In the genomic region with DNA sequence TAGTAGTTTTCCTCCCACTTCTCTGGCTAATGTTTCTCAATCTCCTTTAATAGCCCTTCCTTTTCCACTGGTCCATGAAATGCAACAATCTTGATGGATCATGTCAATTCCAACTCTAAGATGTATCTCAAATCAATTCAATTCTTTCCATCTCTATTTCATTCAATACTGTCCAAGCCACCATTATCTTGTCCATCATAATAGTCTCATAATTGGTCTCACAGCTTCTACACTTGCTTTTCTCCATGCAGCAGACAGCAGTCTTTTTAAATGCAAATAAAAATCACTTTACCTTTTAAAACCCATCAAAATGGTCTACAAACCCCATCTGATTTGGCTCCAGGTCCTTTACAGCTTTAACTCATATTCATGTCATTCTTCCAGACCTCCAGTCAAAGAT, we compare ENCODE assay signal across 30 cellular contexts.
DNase-seq lines count a peak whose midpoint lies in the region; ATAC-seq and TF ChIP-seq lines count a peak whose summit lies in the region.
"Had no signal": no experiment of that assay in that cellular context is flagged by ENCODE, and none has a peak within 500 bp of the region (broad histone marks: within the 10 kb centered on the region; RNA-seq: fewer than 3 reads in every experiment).

No MANE protein-coding gene starts in this region.

- H2BK20ac ChIP-seq in H9 (ENCODE audit: low read depth, low read length, poor library complexity, severe bottlenecking): no peak overlapping the region

- H2BK120ac ChIP-seq in H9 (ENCODE audit: low read depth, low read length, poor library complexity, severe bottlenecking): no peak overlapping the region

- TF ChIP-seq RAD21 in neural cell (conservative IDR thresholded peaks at IDR 0.05): no peak

- H3K4me1 ChIP-seq in naive thymus-derived CD4-positive, alpha-beta T cell (ENCODE audit: control insufficient read depth in 2 of 2, insufficient read depth in 2 of 2, low read length in 2 of 2): no peaks in the 10 kb centered on the region
- H3K4me1 ChIP-seq in H9 (ENCODE audit: insufficient read depth, low read length): no peaks in the 10 kb centered on the region
- H3K4me1 ChIP-seq: A549, BE2C, BLaER1, Caco-2 had no signal

- no peak overlapping the region for H2BK5ac ChIP-seq in H9 (ENCODE audit: insufficient read length, low read length)

- H4K20me1 ChIP-seq in neural cell (ENCODE audit: insufficient read depth) (no peaks in the 10 kb centered on the region), H9 (ENCODE audit: control insufficient read depth, insufficient read depth, insufficient read length) (no peaks in the 10 kb centered on the region)
- H4K20me1 ChIP-seq: BLaER1; BLaER1 treated with 17β-estradiol and CSF1 and Interleukin-3, amounts not matched to agents 10 nM and 100 nM had no signal

- no peaks in the 10 kb centered on the region for H3K9me2 ChIP-seq in neural cell (ENCODE audit: insufficient read depth, low read length)

- H2BK12ac ChIP-seq in H9 (ENCODE audit: insufficient read length, low read depth, low read length): no peak overlapping the region

- H3K4me3 ChIP-seq in neural cell (ENCODE audit: low read length): no peak overlapping the region
- no peak overlapping the region for H3K4me3 ChIP-seq in naive thymus-derived CD4-positive, alpha-beta T cell (ENCODE audit: low read length)
- H3K4me3 ChIP-seq: A549; BLaER1; BLaER1 treated with 17β-estradiol and CSF1 and Interleukin-3, amounts not matched to agents 10 nM and 100 nM had no signal

- H3K27ac ChIP-seq in 22Rv1: peak overlapping the region; percentile 28
- peak overlapping the region; percentile 24 for H3K27ac ChIP-seq in neural cell (ENCODE audit: low read length)
- H3K27ac ChIP-seq in naive thymus-derived CD4-positive, alpha-beta T cell (ENCODE audit: low read depth, low read length): no peak overlapping the region
- H3K27ac ChIP-seq in H9 (ENCODE audit: insufficient read length, low read depth, low read length): no peak overlapping the region
- H3K27ac ChIP-seq: A549; BLaER1; BLaER1 treated with 17β-estradiol and CSF1 and Interleukin-3, amounts not matched to agents 10 nM and 100 nM; C4-2B had no signal

- H3K27me3 Mint-ChIP-seq in naive thymus-derived CD4-positive, alpha-beta T cell: peaks cover 6 to 10% (median 7%) of the 10 kb centered on the region in 5 donors
- no peaks in the 10 kb centered on the region for H3K27me3 Mint-ChIP-seq in H9 (ENCODE audit: low read depth)
- H3K27me3 Mint-ChIP-seq: CD4-positive, alpha-beta T cell had no signal

- H3K14ac ChIP-seq in H9 (ENCODE audit: insufficient read depth, low read length): no peak overlapping the region

- H3K9ac ChIP-seq in neural cell (ENCODE audit: low read length) (no peak overlapping the region), H9 (ENCODE audit: extremely low read depth, insufficient read length, low read length) (no peak overlapping the region)
- H3K9ac ChIP-seq: BLaER1; BLaER1 treated with 17β-estradiol and CSF1 and Interleukin-3, amounts not matched to agents 10 nM and 100 nM had no signal

- H3K4me2 ChIP-seq in neural cell (ENCODE audit: low read length) (no peak overlapping the region), H9 (ENCODE audit: insufficient read depth, insufficient read length, low read length) (no peak overlapping the region)
- H3K4me2 ChIP-seq: A549; BLaER1; BLaER1 treated with 17β-estradiol and CSF1 and Interleukin-3, amounts not matched to agents 10 nM and 100 nM had no signal

- no peak overlapping the region for H3K4ac ChIP-seq in H9 (ENCODE audit: low read depth, low read length)

- no peak overlapping the region for H3T11ph ChIP-seq in H9 (ENCODE audit: low read length)

- H3K56ac ChIP-seq in H9 (ENCODE audit: insufficient read length, low read depth, low read length): no peak overlapping the region

- DNase-seq in naive thymus-derived CD4-positive, alpha-beta T cell: no peak
- DNase-seq in H9: no peak
- DNase-seq: 8988T; ACHN; AML-193; BE2C; C1 segment of cervical spinal cord; Caco-2; Calu3; CD4-positive, alpha-beta memory T cell; CD4-positive, alpha-beta T cell; CD4-positive, CD25-positive, alpha-beta regulatory T cell; CD8-positive, alpha-beta memory T cell; CD8-positive, alpha-beta T cell; COR-L47; DMS 273 treated with DMSO at 0.1 percent for 48 hours; DMS153; DMS53; DMS79; DMS79 treated with DMSO at 0.1 percent for 48 hours; DND-41; EL had no signal

- H4K8ac ChIP-seq in H9 (replicated peaks; ENCODE audit: insufficient read length, low read depth, low read length): no peak overlapping the region

- H3F3A ChIP-seq in neural cell (ENCODE audit: insufficient read depth, low read length, poor library complexity, severe bottlenecking): peaks cover 5% of the 10 kb centered on the region

- no peak overlapping the region for H4K91ac ChIP-seq in H9 (ENCODE audit: insufficient read length, low read depth, low read length)

- CTCF ChIA-PET in naive thymus-derived CD4-positive, alpha-beta T cell (lab: Charles Lee): no interaction called here

- no peaks in the 10 kb centered on the region for H3K79me2 ChIP-seq in neural cell (replicated peaks; ENCODE audit: insufficient read depth, low read length)
- no peaks in the 10 kb centered on the region for H3K79me2 ChIP-seq in H9 (ENCODE audit: insufficient read depth, low read length)

- H3K9me3 Mint-ChIP-seq in naive thymus-derived CD4-positive, alpha-beta T cell: peaks cover 0 to 4% (median 0%) of the 10 kb centered on the region in 11 donors
- H3K9me3 Mint-ChIP-seq in H9: no peaks in the 10 kb centered on the region
- H3K9me3 Mint-ChIP-seq: CD4-positive, alpha-beta T cell; CD8-positive, alpha-beta memory T cell; CD8-positive, alpha-beta T cell had no signal

- ATAC-seq in naive thymus-derived CD4-positive, alpha-beta T cell: no peak
- ATAC-seq: A549; CD8-positive, alpha-beta T cell had no signal

- intact Hi-C loops in naive thymus-derived CD4-positive, alpha-beta T cell (cut with micrococcal nuclease): no loop called here

- no peak overlapping the region for H4K5ac ChIP-seq in H9 (ENCODE audit: insufficient read length, low read depth, low read length)

- H3K18ac ChIP-seq in H9 (ENCODE audit: insufficient read length, low read depth, low read length): no peak overlapping the region

- H3K23me2 ChIP-seq in H9 (ENCODE audit: insufficient read length, low read depth, low read length, poor library complexity, severe bottlenecking): no peaks in the 10 kb centered on the region

- H3K27me3 ChIP-seq in neural cell (ENCODE audit: insufficient read depth, low read depth, low read length) (no peaks in the 10 kb centered on the region), H9 (ENCODE audit: insufficient read depth, low read length) (no peaks in the 10 kb centered on the region)
- H3K27me3 ChIP-seq in naive thymus-derived CD4-positive, alpha-beta T cell (ENCODE audit: control insufficient read depth in 2 of 2, insufficient read depth in 2 of 2, low read length in 2 of 2): no peaks in the 10 kb centered on the region
- H3K27me3 ChIP-seq: BE2C; BLaER1; BLaER1 treated with 17β-estradiol and CSF1 and Interleukin-3, amounts not matched to agents 10 nM and 100 nM had no signal

- H3K4me3 Mint-ChIP-seq in naive thymus-derived CD4-positive, alpha-beta T cell: no peak overlapping the region
- H3K4me3 Mint-ChIP-seq in H9: no peak overlapping the region
- H3K4me3 Mint-ChIP-seq: B cell; CD14-positive monocyte; CD4-positive, alpha-beta memory T cell; CD4-positive, alpha-beta T cell; CD4-positive, CD25-positive, alpha-beta regulatory T cell; CD8-positive, alpha-beta memory T cell; CD8-positive, alpha-beta T cell had no signal

- H3K27ac Mint-ChIP-seq in naive thymus-derived CD4-positive, alpha-beta T cell: no peak overlapping the region
- no peak overlapping the region for H3K27ac Mint-ChIP-seq in H9
- H3K27ac Mint-ChIP-seq: B cell; CD14-positive monocyte; CD4-positive, alpha-beta memory T cell; CD4-positive, alpha-beta T cell; CD4-positive, CD25-positive, alpha-beta regulatory T cell; CD8-positive, alpha-beta memory T cell; CD8-positive, alpha-beta T cell had no signal

- peak; percentile 93 for TF ChIP-seq EP300 in neural cell (conservative IDR thresholded peaks at IDR 0.05; ENCODE audit: poor library complexity, severe bottlenecking)

- POLR2A ChIA-PET in naive thymus-derived CD4-positive, alpha-beta T cell (lab: Charles Lee): no interaction called here

- H3K9me3 ChIP-seq in neural cell (ENCODE audit: low read length) (no peaks in the 10 kb centered on the region), H9 (ENCODE audit: control insufficient read depth, low read depth, low read length) (no peaks in the 10 kb centered on the region)
- H3K9me3 ChIP-seq in naive thymus-derived CD4-positive, alpha-beta T cell (ENCODE audit: control insufficient read depth in 2 of 3, low read length in 3 of 3): no peaks in the 10 kb centered on the region
- H3K9me3 ChIP-seq: A549; BE2C; BLaER1; BLaER1 treated with 17β-estradiol and CSF1 and Interleukin-3, amounts not matched to agents 10 nM and 100 nM; Caco-2 had no signal

- TF ChIP-seq CTCF in 22Rv1 (IDR thresholded peaks at IDR 0.05) (no peak), neural cell (IDR thresholded peaks at IDR 0.05; ENCODE audit: poor library complexity, severe bottlenecking) (no peak), H9 (conservative IDR thresholded peaks at IDR 0.05) (no peak)

- no peak overlapping the region for H2AFZ ChIP-seq in neural cell (ENCODE audit: low read depth, low read length)
- H2AFZ ChIP-seq in H9 (ENCODE audit: low read length): no peak overlapping the region

- H2AK5ac ChIP-seq in H9 (ENCODE audit: insufficient read length, low read length): no peak overlapping the region

- H3K36me3 ChIP-seq in neural cell (ENCODE audit: insufficient read depth, low read length): no peaks in the 10 kb centered on the region
- H3K36me3 ChIP-seq in naive thymus-derived CD4-positive, alpha-beta T cell (ENCODE audit: control insufficient read depth in 2 of 3, insufficient read depth in 3 of 3, low read length in 3 of 3): no peaks in the 10 kb centered on the region
- H3K36me3 ChIP-seq: BE2C; BLaER1; BLaER1 treated with 17β-estradiol and CSF1 and Interleukin-3, amounts not matched to agents 10 nM and 100 nM had no signal

- H3K4me1 Mint-ChIP-seq in naive thymus-derived CD4-positive, alpha-beta T cell: no peaks in the 10 kb centered on the region
- no peaks in the 10 kb centered on the region for H3K4me1 Mint-ChIP-seq in H9
- H3K4me1 Mint-ChIP-seq: CD14-positive monocyte; CD4-positive, alpha-beta memory T cell; CD4-positive, CD25-positive, alpha-beta regulatory T cell; CD8-positive, alpha-beta memory T cell had no signal

- H2BK15ac ChIP-seq in H9 (ENCODE audit: low read depth, low read length): no peak overlapping the region

- H3K36me3 Mint-ChIP-seq in naive thymus-derived CD4-positive, alpha-beta T cell: no peaks in the 10 kb centered on the region
- no peaks in the 10 kb centered on the region for H3K36me3 Mint-ChIP-seq in H9 (ENCODE audit: insufficient read depth in 1 of 3, low read depth in 3 of 3)
- H3K36me3 Mint-ChIP-seq: CD14-positive monocyte; CD4-positive, alpha-beta memory T cell; CD4-positive, CD25-positive, alpha-beta regulatory T cell; CD8-positive, alpha-beta memory T cell; CD8-positive, alpha-beta T cell had no signal

- no peak overlapping the region for H3K23ac ChIP-seq in H9 (ENCODE audit: insufficient read length, low read depth, low read length)

- H3K79me1 ChIP-seq in H9 (ENCODE audit: insufficient read depth, low read depth, low read length, poor library complexity, severe bottlenecking): no peaks in the 10 kb centered on the region

TF ChIP-seq in neural cell, 6 proteins besides CTCF, POLR2A, EP300 and RAD21 (continues in another document):
- TF ChIP-seq EZH2 (IDR thresholded peaks at IDR 0.05; ENCODE audit: borderline replicate concordance, insufficient read depth, low read length, poor library complexity, severe bottlenecking): no peak

Comparison
In these comparisons a context has a peak if more than half of its experiments do, and no peak if none do; other contexts are left out.
1. H3K27ac ChIP-seq: peak in 22Rv1 (single experiment) and neural cell (single experiment); none in naive thymus-derived CD4-positive, alpha-beta T cell (single experiment) and H9 (single experiment).